Comparison of ENCODE assay signal across 23 cellular contexts in genomic region chr10:45483002-45483401, GRCh38.
"Had no signal": no experiment of that assay in that cellular context is flagged by ENCODE, and none has a peak within 500 bp of the region (broad histone marks: within the 10 kb centered on the region; RNA-seq: fewer than 3 reads in every experiment).

No MANE protein-coding gene starts in this region.

- H3K4me3 Mint-ChIP-seq: immature natural killer cell, mesothelial cell of epicardium, naive B cell had no signal

- H3K27me3 Mint-ChIP-seq: naive B cell had no signal

- DNase-seq: dermis blood vessel endothelial cell; dorsolateral prefrontal cortex; effector CD4-positive, alpha-beta T cell; effector memory CD4-positive, alpha-beta T cell; foreskin keratinocyte; heart left ventricle; hypothalamus; immature natural killer cell; islet precursor cell; kidney; kidney glomerular epithelial cell; left colon; left ventricle myocardium superior; lower lobe of right lung; mesenchymal stem cell; mucosa of descending colon; naive B cell had no signal

- H3K27me3 ChIP-seq: dorsolateral prefrontal cortex, esophagus muscularis mucosa, foreskin keratinocyte, gastroesophageal sphincter, heart left ventricle, hepatocyte had no signal

- H3K27ac ChIP-seq: coronary artery, esophagus muscularis mucosa, foreskin keratinocyte, gastroesophageal sphincter, heart left ventricle, hepatocyte, lower lobe of right lung had no signal

- H3K4me1 ChIP-seq: esophagus muscularis mucosa, foreskin keratinocyte, gastroesophageal sphincter, heart left ventricle, lower lobe of right lung had no signal

- ATAC-seq: foreskin keratinocyte, gastroesophageal sphincter, heart left ventricle, left colon, left lobe of liver, left ventricle myocardium superior, lower lobe of right lung, mucosa of descending colon had no signal

- H3K4me1 Mint-ChIP-seq: mesothelial cell of epicardium had no signal

- H3K9me3 ChIP-seq: esophagus muscularis mucosa, gastroesophageal sphincter, lower lobe of right lung, mucosa of descending colon had no signal

- H3K4me3 ChIP-seq: coronary artery, dorsolateral prefrontal cortex, esophagus muscularis mucosa, gastroesophageal sphincter, heart left ventricle, hepatocyte, lower lobe of right lung, mucosa of descending colon had no signal

- H3K27ac Mint-ChIP-seq: mesothelial cell of epicardium had no signal
